In genomic region chr9:115604831-115605483, GRCh38 we compare ENCODE assay signal across 17 cellular contexts.
DNase-seq lines count a peak whose midpoint lies in the region; ATAC-seq, FAIRE-seq and TF ChIP-seq lines count a peak whose summit lies in the region.
"Had no signal": no experiment of that assay in that cellular context is flagged by ENCODE, and none has a peak within 500 bp of the region (broad histone marks: within the 10 kb centered on the region; RNA-seq: fewer than 3 reads in every experiment).

No MANE protein-coding gene starts in this region.

- H3K27me3 Mint-ChIP-seq in activated naive CD8-positive, alpha-beta T cell treated with anti-CD3 and anti-CD28 coated beads, Interleukin-2, amount 50 U/mL, for 24 hours = peaks cover 4% of the 10 kb centered on the region
- H3K27me3 Mint-ChIP-seq: activated B cell treated with CpG ODN at 0.5 μM for 24 hours had no signal

- H3K27ac Mint-ChIP-seq in activated naive CD8-positive, alpha-beta T cell treated with anti-CD3 and anti-CD28 coated beads, Interleukin-2, amount 50 U/mL, for 24 hours = no peak overlapping the region
- H3K27ac Mint-ChIP-seq: activated B cell treated with CpG ODN at 0.5 μM for 24 hours had no signal

- H3K27me3 ChIP-seq in bronchial epithelial cell (ENCODE audit: control insufficient read depth, insufficient read depth, low read length) (no peaks in the 10 kb centered on the region), PC-9 (ENCODE audit: insufficient read depth, low read depth) (no peaks in the 10 kb centered on the region)

- no peaks in the 10 kb centered on the region; the same call in 1 of the 2 replicates for H3K4me1 ChIP-seq in PC-9 (replicated peaks; ENCODE audit: insufficient read depth)
- H3K4me1 ChIP-seq: Caco-2, lower lobe of right lung had no signal

- intact Hi-C loops in PC-9 (cut with micrococcal nuclease; ENCODE audit: unreplicated experiment) = no loop called here

- no peak overlapping the region for H3K4me2 ChIP-seq in PC-9
- H3K4me2 ChIP-seq: smooth muscle cell had no signal

- H3K9me2 ChIP-seq in PC-9 (ENCODE audit: insufficient read depth) = no peaks in the 10 kb centered on the region

- no peaks in the 10 kb centered on the region for H4K20me1 ChIP-seq in PC-9 (ENCODE audit: insufficient read depth)

- H3K9me3 Mint-ChIP-seq in activated naive CD8-positive, alpha-beta T cell treated with anti-CD3 and anti-CD28 coated beads, Interleukin-2, amount 50 U/mL, for 24 hours = no peaks in the 10 kb centered on the region
- H3K9me3 Mint-ChIP-seq: activated B cell treated with CpG ODN at 0.5 μM for 24 hours; activated T-cell treated with anti-CD3 and anti-CD28 coated beads, Interleukin-2, amount 50 U/mL, for 4 hours had no signal

- no peaks in the 10 kb centered on the region for H3F3A ChIP-seq in PC-9 (ENCODE audit: insufficient read depth, low read depth)

- DNase-seq in EL = peak; percentile 94
- peak; percentile 93 for DNase-seq in NCI-H226
- peak; percentile 89 for DNase-seq in bronchial epithelial cell (ENCODE audit: low read depth)
- peak; percentile 71 for DNase-seq in myocyte (ENCODE audit: low read depth)
- no peak for DNase-seq in PC-9
- DNase-seq in activated naive CD8-positive, alpha-beta T cell treated with anti-CD3 and anti-CD28 coated beads, Interleukin-2, amount 50 U/mL, for 24 hours = no peak
- no peak for DNase-seq in GM10266 (ENCODE audit: extremely low spot score)
- DNase-seq: activated B cell treated with CpG ODN at 0.5 μM for 24 hours; activated T-cell treated with anti-CD3 and anti-CD28 coated beads, Interleukin-2, amount 50 U/mL, for 4 hours; amygdala; Caco-2; hippocampal formation; lower lobe of right lung; NCI-H1417; NCI-H524 treated with DMSO at 0.1 percent for 48 hours had no signal

- no peaks in the 10 kb centered on the region for H3K36me3 Mint-ChIP-seq in activated naive CD8-positive, alpha-beta T cell treated with anti-CD3 and anti-CD28 coated beads, Interleukin-2, amount 50 U/mL, for 24 hours (ENCODE audit: low read depth)

- no peaks in the 10 kb centered on the region for H3K79me2 ChIP-seq in PC-9 (ENCODE audit: low read depth)

- TF ChIP-seq CTCF in bronchial epithelial cell (IDR thresholded peaks at IDR 0.05; ENCODE audit: insufficient read depth, low read length, severe bottlenecking) (no peak), PC-9 (conservative IDR thresholded peaks at IDR 0.05) (no peak), GM10266 (IDR thresholded peaks at IDR 0.05; ENCODE audit: control insufficient read depth, insufficient read depth, low read depth, missing control alignments) (no peak)

- POLR2A ChIA-PET in PC-9 (lab: Charles Lee; ENCODE audit: unreplicated experiment) = no interaction called here

- no peak for ATAC-seq in GM19328 (IDR thresholded peaks at IDR 0.05; ENCODE audit: unreplicated experiment)
- no peak for ATAC-seq in activated naive CD8-positive, alpha-beta T cell treated with anti-CD3 and anti-CD28 coated beads, Interleukin-2, amount 50 U/mL, for 24 hours
- ATAC-seq: activated T-cell treated with anti-CD3 and anti-CD28 coated beads, Interleukin-2, amount 50 U/mL, for 4 hours; lower lobe of right lung had no signal

- no peak overlapping the region for H3K27ac ChIP-seq in PC-9
- H3K27ac ChIP-seq: lower lobe of right lung had no signal

- no peak overlapping the region for H2AFZ ChIP-seq in PC-9

- peaks cover 18% of the 10 kb centered on the region; the same call in 1 of the 2 replicates for H3K9me3 ChIP-seq in PC-9 (ENCODE audit: insufficient read depth, low read depth)
- H3K9me3 ChIP-seq: Caco-2, lower lobe of right lung had no signal

- H3K4me3 ChIP-seq in bronchial epithelial cell (ENCODE audit: low read depth, low read length) (no peak overlapping the region), PC-9 (no peak overlapping the region)
- H3K4me3 ChIP-seq: lower lobe of right lung, smooth muscle cell had no signal

- no peak for FAIRE-seq in bronchial epithelial cell (lab: Jason Lieb, UNC)

- H3K36me3 ChIP-seq in bronchial epithelial cell (ENCODE audit: control insufficient read depth, insufficient read depth, low read length) (no peaks in the 10 kb centered on the region), PC-9 (ENCODE audit: low read depth) (no peaks in the 10 kb centered on the region)
- H3K36me3 ChIP-seq: lower lobe of right lung had no signal

- H3K4me1 Mint-ChIP-seq in activated naive CD8-positive, alpha-beta T cell treated with anti-CD3 and anti-CD28 coated beads, Interleukin-2, amount 50 U/mL, for 24 hours = no peaks in the 10 kb centered on the region
- H3K4me1 Mint-ChIP-seq: activated B cell treated with CpG ODN at 0.5 μM for 24 hours had no signal

- no TSS peak for BruUV-seq in PC-9 (replicated peaks; lab: Mats Ljungman, UMichigan)

- CTCF ChIA-PET in PC-9 (lab: Charles Lee) = no interaction called here

- no peak overlapping the region for H3K4me3 Mint-ChIP-seq in activated naive CD8-positive, alpha-beta T cell treated with anti-CD3 and anti-CD28 coated beads, Interleukin-2, amount 50 U/mL, for 24 hours
- H3K4me3 Mint-ChIP-seq: activated B cell treated with CpG ODN at 0.5 μM for 24 hours; activated T-cell treated with anti-CD3 and anti-CD28 coated beads, Interleukin-2, amount 50 U/mL, for 4 hours had no signal

Comparison
In these comparisons a context has a peak if more than half of its experiments do, and no peak if none do; other contexts are left out.
1. DNase-seq: peak in EL (single experiment), NCI-H226 (single experiment), bronchial epithelial cell (single experiment) and myocyte (single experiment); none in PC-9 (0 of 2), activated naive CD8-positive, alpha-beta T cell treated with anti-CD3 and anti-CD28 coated beads, Interleukin-2, amount 50 U/mL, for 24 hours (single experiment) and GM10266 (single experiment).